Comparison of ENCODE assay signal across 25 cellular contexts in genomic region chr15:77797270-77797669, GRCh38.
DNase-seq lines count a peak whose midpoint lies in the region; ATAC-seq and TF ChIP-seq lines count a peak whose summit lies in the region.
"Had no signal": no experiment of that assay in that cellular context is flagged by ENCODE, and none has a peak within 500 bp of the region (broad histone marks: within the 10 kb centered on the region; RNA-seq: fewer than 3 reads in every experiment).

No MANE protein-coding gene starts in this region.

- H3K27ac Mint-ChIP-seq in activated naive CD4-positive, alpha-beta T cell treated with anti-CD3 and anti-CD28 coated beads for 36 hours: no peak overlapping the region
- no peak overlapping the region for H3K27ac Mint-ChIP-seq in immature natural killer cell
- H3K27ac Mint-ChIP-seq: CD14-positive monocyte; stimulated activated memory B cell treated with anti-CD40 and anti-IgM and Interleukin-4, amounts not matched to agents 10 μg/mL and 1 μg/mL and 100 μg/mL, for 72 hours had no signal

- no peak for TF ChIP-seq CTCF in OCI-LY7 (conservative IDR thresholded peaks at IDR 0.05; ENCODE audit: low read length)

- H3K4me1 Mint-ChIP-seq in activated naive CD4-positive, alpha-beta T cell treated with anti-CD3 and anti-CD28 coated beads for 36 hours (ENCODE audit: low read depth): peaks cover 3% of the 10 kb centered on the region
- H3K4me1 Mint-ChIP-seq in immature natural killer cell: no peaks in the 10 kb centered on the region
- H3K4me1 Mint-ChIP-seq: CD14-positive monocyte; stimulated activated memory B cell treated with anti-CD40 and anti-IgM and Interleukin-4, amounts not matched to agents 10 μg/mL and 1 μg/mL and 100 μg/mL, for 72 hours had no signal

- no peaks in the 10 kb centered on the region for H3K9me3 Mint-ChIP-seq in activated naive CD4-positive, alpha-beta T cell treated with anti-CD3 and anti-CD28 coated beads for 36 hours
- H3K9me3 Mint-ChIP-seq in immature natural killer cell: no peaks in the 10 kb centered on the region
- H3K9me3 Mint-ChIP-seq: CD14-positive monocyte; naive thymus-derived CD8-positive, alpha-beta T cell had no signal

- no peaks in the 10 kb centered on the region for H3K9me3 ChIP-seq in OCI-LY7 (ENCODE audit: low read length)
- H3K9me3 ChIP-seq in aorta (ENCODE audit: control insufficient read depth, low read length): no peaks in the 10 kb centered on the region
- H3K9me3 ChIP-seq: psoas muscle, sigmoid colon, upper lobe of right lung had no signal

- peak overlapping the region; percentile 62 for H2AFZ ChIP-seq in OCI-LY7 (ENCODE audit: low read length)

- ATAC-seq in aorta (ENCODE audit: low FRiP score) (no peak), GM21515 (IDR thresholded peaks at IDR 0.05; ENCODE audit: unreplicated experiment) (no peak)
- ATAC-seq: naive thymus-derived CD8-positive, alpha-beta T cell; psoas muscle; stimulated activated memory B cell treated with anti-CD40 and anti-IgM and Interleukin-4, amounts not matched to agents 10 μg/mL and 1 μg/mL and 100 μg/mL, for 72 hours; upper lobe of right lung had no signal

- POLR2A ChIA-PET in OCI-LY7 (lab: Charles Lee): interaction anchor here (0.7 to 1.4 kb wide), 2 partner anchors 127 to 376 kb away, joined by 3 to 4 read pairs; no protein-coding TSS in a partner anchor

- H3K27me3 ChIP-seq in aorta (ENCODE audit: control insufficient read depth in 1 of 2, insufficient read depth in 2 of 2, low read length in 1 of 2): no peaks in the 10 kb centered on the region

- 75 to 77% methylated on average over 8 of the region's 8 CpGs for WGBS in aorta, 2 donors

- H3K9me2 ChIP-seq in OCI-LY7 (ENCODE audit: insufficient read depth, low read length): no peaks in the 10 kb centered on the region

- intact Hi-C loops in activated naive CD4-positive, alpha-beta T cell treated with anti-CD3 and anti-CD28 coated beads for 36 hours (cut with micrococcal nuclease): no loop called here
- intact Hi-C loops in OCI-LY7 (cut with micrococcal nuclease; ENCODE audit: unreplicated experiment): no loop called here
- intact Hi-C loops in aorta (cut with DNase I): no loop called here

- DNase-seq in activated naive CD4-positive, alpha-beta T cell treated with anti-CD3 and anti-CD28 coated beads for 36 hours: peak; percentile 18
- no peak for DNase-seq in activated naive CD4-positive, alpha-beta T cell treated with anti-CD3 and anti-CD28 coated beads, Interleukin-2, amount 50 U/mL, for 16 hours
- peak; percentile 89 for DNase-seq in Jurkat, Clone E6-1 (ENCODE audit: low read depth, low spot score)
- peak; percentile 91 for DNase-seq in OCI-LY7 (ENCODE audit: low spot score)
- no peak for DNase-seq in aorta
- DNase-seq in immature natural killer cell: no peak
- DNase-seq: activated CD4-positive, CD25-positive, alpha-beta regulatory T cell treated with anti-CD3 and anti-CD28 coated beads, Interleukin-2, amount 50 U/mL, for 72 hours; activated gamma-delta T cell; activated T-cell treated with anti-CD3 and anti-CD28 coated beads, Interleukin-2, amount 50 U/mL, for 1 hour; Calu3; effector CD4-positive, alpha-beta T cell; H7; midbrain; naive thymus-derived CD8-positive, alpha-beta T cell; NCI-H1048; NCI-H1930; occipital lobe; psoas muscle; sigmoid colon; stimulated activated CD4-positive, alpha-beta T cell treated with anti-CD3 and anti-CD28 coated beads, Interleukin-4, amount 100 ng/mL, for 4 hours; T-helper 1 cell; upper lobe of right lung had no signal

- no peaks in the 10 kb centered on the region for H3K79me2 ChIP-seq in OCI-LY7 (ENCODE audit: insufficient read depth, low read depth, low read length)

- H3K4me1 ChIP-seq in OCI-LY7 (ENCODE audit: insufficient read depth, low read length, poor library complexity, severe bottlenecking): peaks cover 24% of the 10 kb centered on the region
- H3K4me1 ChIP-seq in aorta (ENCODE audit: control insufficient read depth in 1 of 2, insufficient read depth in 2 of 2, low read length in 2 of 2): no peaks in the 10 kb centered on the region
- H3K4me1 ChIP-seq: psoas muscle, sigmoid colon, upper lobe of right lung had no signal

- BruUV-seq in OCI-LY7 (replicated peaks; lab: Mats Ljungman, UMichigan): no TSS peak

- H3K36me3 ChIP-seq in OCI-LY7 (ENCODE audit: insufficient read depth, low read length): no peaks in the 10 kb centered on the region
- H3K36me3 ChIP-seq in aorta (ENCODE audit: control insufficient read depth in 1 of 2, insufficient read depth in 2 of 2, low read length in 1 of 2): no peaks in the 10 kb centered on the region
- H3K36me3 ChIP-seq: sigmoid colon, upper lobe of right lung had no signal

- peak overlapping the region; percentile 68 for H3K4me2 ChIP-seq in OCI-LY7 (ENCODE audit: low read length)

- H4K20me1 ChIP-seq in OCI-LY7 (ENCODE audit: insufficient read depth, low read length): no peaks in the 10 kb centered on the region

- no peaks in the 10 kb centered on the region for H3K36me3 Mint-ChIP-seq in activated naive CD4-positive, alpha-beta T cell treated with anti-CD3 and anti-CD28 coated beads for 36 hours (ENCODE audit: low read depth)
- H3K36me3 Mint-ChIP-seq in immature natural killer cell: no peaks in the 10 kb centered on the region
- H3K36me3 Mint-ChIP-seq: CD14-positive monocyte; naive thymus-derived CD8-positive, alpha-beta T cell; stimulated activated memory B cell treated with anti-CD40 and anti-IgM and Interleukin-4, amounts not matched to agents 10 μg/mL and 1 μg/mL and 100 μg/mL, for 72 hours had no signal

- no peak overlapping the region for H3K4me3 Mint-ChIP-seq in activated naive CD4-positive, alpha-beta T cell treated with anti-CD3 and anti-CD28 coated beads for 36 hours
- no peak overlapping the region for H3K4me3 Mint-ChIP-seq in immature natural killer cell
- H3K4me3 Mint-ChIP-seq: CD14-positive monocyte; naive thymus-derived CD8-positive, alpha-beta T cell; stimulated activated memory B cell treated with anti-CD40 and anti-IgM and Interleukin-4, amounts not matched to agents 10 μg/mL and 1 μg/mL and 100 μg/mL, for 72 hours had no signal

- H3K27me3 Mint-ChIP-seq in activated naive CD4-positive, alpha-beta T cell treated with anti-CD3 and anti-CD28 coated beads for 36 hours (ENCODE audit: low read depth): no peaks in the 10 kb centered on the region
- peaks cover 0 to 6% (median 2%) of the 10 kb centered on the region in 3 donors for H3K27me3 Mint-ChIP-seq in immature natural killer cell (ENCODE audit: low read depth in 3 of 3)

- CTCF ChIA-PET in activated naive CD4-positive, alpha-beta T cell treated with anti-CD3 and anti-CD28 coated beads for 36 hours (lab: Charles Lee): interaction anchor here (0.7 to 1.3 kb wide), 3 partner anchors 12 to 305 kb away, joined by 3 to 5 read pairs (median 3); no protein-coding TSS in a partner anchor
- CTCF ChIA-PET in OCI-LY7 (lab: Charles Lee; ENCODE audit: unreplicated experiment): interaction anchor here (0.5 kb wide), 1 partner anchor 459 kb away, joined by 3 read pairs; no protein-coding TSS in a partner anchor

- no peak overlapping the region for H3K4me3 ChIP-seq in Jurkat, Clone E6-1 (ENCODE audit: low read length)
- H3K4me3 ChIP-seq in OCI-LY7 (ENCODE audit: low read depth, low read length, poor library complexity, severe bottlenecking): peak overlapping the region; percentile 18
- no peak overlapping the region for H3K4me3 ChIP-seq in aorta (ENCODE audit: low read length in 2 of 2)
- H3K4me3 ChIP-seq: psoas muscle, sigmoid colon, upper lobe of right lung had no signal

- peak overlapping the region; percentile 79 for H3K27ac ChIP-seq in OCI-LY7 (ENCODE audit: low read depth, low read length, poor library complexity, severe bottlenecking)
- H3K27ac ChIP-seq in aorta (ENCODE audit: low read depth in 1 of 2, low read length in 2 of 2): no peak overlapping the region
- H3K27ac ChIP-seq: psoas muscle, sigmoid colon, upper lobe of right lung had no signal

Comparison
In these comparisons a context has a peak if more than half of its experiments do, and no peak if none do; other contexts are left out.
1. DNase-seq: peak in activated naive CD4-positive, alpha-beta T cell treated with anti-CD3 and anti-CD28 coated beads for 36 hours (single experiment), Jurkat, Clone E6-1 (single experiment) and OCI-LY7 (single experiment); none in activated naive CD4-positive, alpha-beta T cell treated with anti-CD3 and anti-CD28 coated beads, Interleukin-2, amount 50 U/mL, for 16 hours (single experiment), aorta (0 of 2) and immature natural killer cell (0 of 3).